In genomic region chrX:112071132-112071531, GRCh38 we compare ENCODE assay signal across 32 cellular contexts. TPM values are rescaled to one million over a fixed set of nuclear protein-coding genes. Genes with fewer than 3 reads are reported as not detected.
"Had no signal": no experiment of that assay in that cellular context is flagged by ENCODE, and none has a peak within 500 bp of the region (broad histone marks: within the 10 kb centered on the region; RNA-seq: fewer than 3 reads in every experiment).

No MANE protein-coding gene starts in this region.

- DNase-seq: activated effector memory CD4-positive, alpha-beta T cell treated with anti-CD3 and anti-CD28 coated beads, Interleukin-2, amount 50 U/mL, for 16 hours; activated effector memory CD4-positive, alpha-beta T cell treated with Interleukin-2 at 50 U/mL for 16 hours; activated gamma-delta T cell; activated gamma-delta T cell treated with Interleukin-2 at 50 U/mL for 16 hours; activated naive CD4-positive, alpha-beta T cell; activated naive CD4-positive, alpha-beta T cell treated with anti-CD3 and anti-CD28 coated beads for 36 hours; activated naive CD4-positive, alpha-beta T cell treated with anti-CD3 and anti-CD28 coated beads, Interleukin-2, amount 10 ng/mL, durations not matched to agents 7 days and 5 days; activated naive CD4-positive, alpha-beta T cell treated with anti-CD3 and anti-CD28 coated beads, Interleukin-2, amount 50 U/mL, for 16 hours; activated naive CD4-positive, alpha-beta T cell treated with Interleukin-2 at 50 U/mL for 16 hours; activated naive CD8-positive, alpha-beta T cell treated with anti-CD3 and anti-CD28 coated beads for 36 hours; activated naive CD8-positive, alpha-beta T cell treated with anti-CD3 and anti-CD28 coated beads, Interleukin-2, amount 10 ng/mL, durations not matched to agents 7 days and 5 days; activated naive CD8-positive, alpha-beta T cell treated with anti-CD3 and anti-CD28 coated beads, Interleukin-2, amount 50 U/mL, for 24 hours; activated T-cell treated with anti-CD3 and anti-CD28 coated beads, Interleukin-2, amount 50 U/mL, for 4 hours; activated T-cell treated with anti-CD3 and anti-CD28 coated beads, Interleukin-2, amount 50 U/mL, for 48 hours; activated T-cell treated with anti-CD3 and anti-CD28 coated beads, Interleukin-2, amount 50 U/mL, for 72 hours; adrenal gland; amniotic stem cell; amygdala; anterior cingulate cortex; aorta; body of pancreas; brain microvascular endothelial cell; caudate nucleus; central memory CD4-positive, alpha-beta T cell; cerebellar nuclear complex had no signal

- H3K4me1 ChIP-seq: adrenal gland, ascending aorta, body of pancreas, breast epithelium had no signal

- H3K9me3 ChIP-seq: adrenal gland, ascending aorta, body of pancreas, breast epithelium had no signal

- H3K36me3 ChIP-seq: adrenal gland, ascending aorta, brain microvascular endothelial cell, breast epithelium, cardiac muscle cell had no signal

- H3K27ac ChIP-seq: adrenal gland, ascending aorta, body of pancreas, brain microvascular endothelial cell, breast epithelium, cardiac muscle cell had no signal

- ATAC-seq: activated naive CD4-positive, alpha-beta T cell treated with anti-CD3 and anti-CD28 coated beads, Interleukin-2, amount 50 U/mL, for 72 hours; activated naive CD8-positive, alpha-beta T cell treated with anti-CD3 and anti-CD28 coated beads, Interleukin-2, amount 50 U/mL, for 24 hours; activated T-cell treated with anti-CD3 and anti-CD28 coated beads, Interleukin-2, amount 50 U/mL, for 4 hours; activated T-cell treated with anti-CD3 and anti-CD28 coated beads, Interleukin-2, amount 50 U/mL, for 72 hours; activated T-helper 17 cell treated with anti-CD3 and anti-CD28 coated beads, Interleukin-2, amount 50 U/mL, for 72 hours; body of pancreas had no signal

- H3K4me3 ChIP-seq: adrenal gland, ascending aorta, body of pancreas, breast epithelium, cardiac muscle cell had no signal

- FAIRE-seq: bronchial epithelial cell had no signal

RNA-seq across cellular contexts. Expression of gene TRPC5, which starts 11.4 kb away (rescaled TPM):
- polyA plus RNA-seq: adipose tissue, aorta had no signal

RNA-seq across cellular contexts. Expression of gene RTL4, which starts 11.7 kb away (rescaled TPM):
- polyA plus RNA-seq: adipose tissue, adrenal gland, aorta, cardiac muscle cell had no signal
